In the genomic region with DNA sequence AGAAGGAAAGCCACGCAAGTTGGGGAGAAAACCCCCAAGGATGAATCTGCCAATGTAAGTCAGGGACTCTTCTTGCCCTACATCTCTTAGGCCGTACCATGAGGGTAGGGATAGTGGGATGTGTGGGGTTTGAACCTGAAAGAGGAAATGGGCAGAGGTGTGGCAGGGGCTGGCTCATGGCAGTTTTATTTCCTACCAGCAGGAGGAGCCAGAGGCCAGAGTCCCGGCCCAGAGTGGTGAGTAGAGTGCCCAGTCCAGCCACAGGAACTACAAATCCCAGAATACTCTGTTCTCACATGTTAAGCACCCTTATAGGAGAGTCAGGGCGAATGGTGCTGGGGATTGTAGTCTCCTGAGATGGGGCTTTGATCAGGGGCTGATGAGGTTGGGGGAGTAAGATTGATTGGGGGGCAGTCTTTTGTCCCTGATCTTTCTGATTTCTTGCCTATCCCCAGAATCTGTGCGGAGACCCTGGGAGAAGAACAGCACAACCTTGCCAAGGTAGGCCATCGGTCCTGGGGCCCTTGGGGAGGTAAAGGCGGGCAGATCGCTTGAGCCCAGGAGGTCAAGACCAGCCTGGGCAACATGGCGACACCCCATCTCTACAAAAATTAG, we compare ENCODE assay signal across 8 cellular contexts. TPM values are rescaled to one million over a fixed set of nuclear protein-coding genes. Genes with fewer than 3 reads are reported as not detected.
A peak's percentile ranks its signal among the peaks of the same experiment; 100 is the strongest.
DNase-seq lines count a peak whose midpoint lies in the region; ATAC-seq lines count a peak whose summit lies in the region.

No MANE protein-coding gene starts in this region.

- peaks cover 48% of the 10 kb centered on the region for H3K36me3 Mint-ChIP-seq in activated CD4-positive, alpha-beta T cell treated with anti-CD3 and anti-CD28 coated beads for 36 hours (ENCODE audit: low read depth)

- H3K27me3 Mint-ChIP-seq in activated CD4-positive, alpha-beta T cell treated with anti-CD3 and anti-CD28 coated beads for 36 hours, result peaks cover 2% of the 10 kb centered on the region

- intact Hi-C loops in activated CD4-positive, alpha-beta T cell treated with anti-CD3 and anti-CD28 coated beads for 36 hours (cut with DNase I, micrococcal nuclease), result loop anchor here (1.0 to 2.0 kb wide), 7 partner anchors 16 to 169 kb away; a partner anchor contains a TSS
- intact Hi-C loops in left colon (cut with DNase I, micrococcal nuclease), result loop anchor here in 1 of 2 donors (10.0 kb wide), 1 partner anchor 51 kb away; no protein-coding TSS in a partner anchor

- CTCF ChIA-PET in activated CD4-positive, alpha-beta T cell treated with anti-CD3 and anti-CD28 coated beads for 36 hours (lab: Charles Lee), result interaction anchor here (0.6 kb wide), 1 partner anchor 191 kb away, joined by 3 read pairs; no protein-coding TSS in a partner anchor

- H3K9me3 Mint-ChIP-seq in activated CD4-positive, alpha-beta T cell treated with anti-CD3 and anti-CD28 coated beads for 36 hours (ENCODE audit: low read depth), result no peaks in the 10 kb centered on the region

- POLR2A ChIA-PET in activated CD4-positive, alpha-beta T cell treated with anti-CD3 and anti-CD28 coated beads for 36 hours (lab: Charles Lee), result no interaction called here

- peak overlapping the region; percentile 19 for H3K27ac Mint-ChIP-seq in activated CD4-positive, alpha-beta T cell treated with anti-CD3 and anti-CD28 coated beads for 36 hours

- ATAC-seq in GM18907 (IDR thresholded peaks at IDR 0.05; ENCODE audit: unreplicated experiment) (peak; percentile 67), HG03521 (IDR thresholded peaks at IDR 0.05; ENCODE audit: unreplicated experiment) (peak; percentile 69), left colon (peak; percentile 63)
- peak; percentile 99 for ATAC-seq in activated CD4-positive, alpha-beta T cell treated with anti-CD3 and anti-CD28 coated beads for 36 hours

- H3K4me3 Mint-ChIP-seq in activated CD4-positive, alpha-beta T cell treated with anti-CD3 and anti-CD28 coated beads for 36 hours, result no peak overlapping the region

- DNase-seq in AG08396 (ENCODE audit: low spot score) (peak; percentile 93), NCI-H526 (lab: John Stamatoyannopoulos, UW) (peak; percentile 82 to 91), cerebellum (ENCODE audit: low spot score) (peak; percentile 95), left colon (peak; percentile 69 to 78)
- peak; percentile 84 for DNase-seq in activated CD4-positive, alpha-beta T cell treated with anti-CD3 and anti-CD28 coated beads for 36 hours
- DNase-seq in stimulated activated CD4-positive, alpha-beta T cell treated with anti-CD3 and anti-CD28 coated beads, Interleukin-2, amount 100 ng/mL, for 4 hours (ENCODE audit: low read depth), result peak; percentile 42

- H3K4me1 Mint-ChIP-seq in activated CD4-positive, alpha-beta T cell treated with anti-CD3 and anti-CD28 coated beads for 36 hours, result peaks cover 14% of the 10 kb centered on the region

RNA-seq across cellular contexts. Expression of a gene that starts 16.5 kb away (rescaled TPM):
- 100 to 1,000 TPM; 152 to 153 TPM for total RNA-seq in activated CD4-positive, alpha-beta T cell treated with anti-CD3 and anti-CD28 coated beads for 36 hours
- total RNA-seq in cerebellum (11.2 TPM), left colon (100 to 1,000 TPM; 218 to 260 TPM)

RNA-seq across cellular contexts. Expression of a gene that starts 25.5 kb away (rescaled TPM):
- total RNA-seq in activated CD4-positive, alpha-beta T cell treated with anti-CD3 and anti-CD28 coated beads for 36 hours, result 1 to 10 TPM; 2.8 to 3.1 TPM
- total RNA-seq in cerebellum (not detected), left colon (1 to 10 TPM in 1 of 2 donors, under 1 TPM in 1; 0.37 to 1.6 TPM)

RNA-seq across cellular contexts. Expression of a gene that starts 26.9 kb away (rescaled TPM):
- 1 to 10 TPM; 2.0 to 3.2 TPM for total RNA-seq in activated CD4-positive, alpha-beta T cell treated with anti-CD3 and anti-CD28 coated beads for 36 hours
- 36.0 TPM for total RNA-seq in cerebellum
- 1 to 10 TPM; 3.4 to 6.1 TPM for total RNA-seq in left colon

RNA-seq across cellular contexts. Expression of a gene that starts 56.0 kb away (rescaled TPM):
- 1 to 10 TPM; 7.3 to 7.7 TPM for total RNA-seq in activated CD4-positive, alpha-beta T cell treated with anti-CD3 and anti-CD28 coated beads for 36 hours
- total RNA-seq in cerebellum, result 2.5 TPM
- total RNA-seq in left colon, result 10 to 100 TPM in 1 of 2 donors, 1 to 10 TPM in 1; 4.4 to 46.0 TPM

Comparison
In these comparisons a context has a peak if more than half of its experiments do, and no peak if none do; other contexts are left out.
1. Peak in every context shown above with its lines: DNase-seq and ATAC-seq.
2. DNase-seq: peak in every context shown above with its lines; median percentile 95 in cerebellum; 93 in AG08396; 86 in NCI-H526; 84 in activated CD4-positive, alpha-beta T cell treated with anti-CD3 and anti-CD28 coated beads for 36 hours; 74 in left colon; 42 in stimulated activated CD4-positive, alpha-beta T cell treated with anti-CD3 and anti-CD28 coated beads, Interleukin-2, amount 100 ng/mL, for 4 hours.
3. RNA of a gene that starts 16.5 kb away (total RNA-seq): 218 to 260 TPM in left colon and 152 to 153 TPM in activated CD4-positive, alpha-beta T cell treated with anti-CD3 and anti-CD28 coated beads for 36 hours; 11.2 TPM in cerebellum (single experiment); every median in the first group is over 10 times any median in the second.